ENCODE assay signal across 27 cellular contexts in genomic region chr1:45610589-45611226, GRCh38.
"Had no signal": no experiment of that assay in that cellular context is flagged by ENCODE, and none has a peak within 500 bp of the region (broad histone marks: within the 10 kb centered on the region; RNA-seq: fewer than 3 reads in every experiment).

No MANE protein-coding gene starts in this region.

- H3K27ac Mint-ChIP-seq: activated CD8-positive, alpha-beta memory T cell treated with anti-CD3 and anti-CD28 coated beads, Interleukin-2, amount 10 ng/mL, durations not matched to agents 7 days and 5 days; activated naive CD4-positive, alpha-beta T cell treated with anti-CD3 and anti-CD28 coated beads for 36 hours; activated T-helper 2 cell treated with anti-CD3 and anti-CD28 coated beads, Interferon-gamma antibody, Interleukin-2, Interleukin-4, amounts not matched to agents 10 μg/mL and 5 μg/mL and 100 μg/mL, durations not matched to agents 14 hours and 24 hours and 36 hours; stimulated activated effector memory CD8-positive, alpha-beta T cell treated with anti-CD3 and anti-CD28 coated beads, Interleukin-12 subunit alpha, Interleukin-12 subunit beta, amount 100 ng/mL, for 72 hours had no signal

- H3K9me3 ChIP-seq: lower lobe of right lung, neutrophil, SK-N-SH, testis, upper lobe of left lung had no signal

- H3K9me3 Mint-ChIP-seq: activated naive CD4-positive, alpha-beta T cell treated with anti-CD3 and anti-CD28 coated beads for 36 hours; activated T-helper 2 cell treated with anti-CD3 and anti-CD28 coated beads, Interferon-gamma antibody, Interleukin-2, Interleukin-4, amounts not matched to agents 10 μg/mL and 5 μg/mL and 100 μg/mL, durations not matched to agents 14 hours and 24 hours and 36 hours; stimulated activated effector memory CD8-positive, alpha-beta T cell treated with anti-CD3 and anti-CD28 coated beads, Interleukin-12 subunit alpha, Interleukin-12 subunit beta, amount 100 ng/mL, for 72 hours; T-cell had no signal

- DNase-seq: activated CD4-positive, alpha-beta T cell treated with anti-CD3 and anti-CD28 coated beads, Interleukin-2, amount 50 U/mL, for 4 hours; activated CD4-positive, CD25-positive, alpha-beta regulatory T cell; activated CD8-positive, alpha-beta memory T cell treated with anti-CD3 and anti-CD28 coated beads, Interleukin-2, amount 10 ng/mL, durations not matched to agents 7 days and 5 days; activated naive CD4-positive, alpha-beta T cell treated with anti-CD3 and anti-CD28 coated beads for 36 hours; anterior cingulate cortex; brain microvascular endothelial cell; central memory CD4-positive, alpha-beta T cell; erythroblast; foreskin melanocyte; hypothalamus; islet precursor cell; left colon; lower lobe of right lung; SK-N-SH; stimulated activated CD4-positive, alpha-beta T cell treated with anti-CD3 and anti-CD28 coated beads, Interleukin-4, amount 100 ng/mL, for 1 hour; T-cell; T-helper 9 cell; testis; upper lobe of left lung had no signal

- H3K27me3 Mint-ChIP-seq: activated CD8-positive, alpha-beta memory T cell treated with anti-CD3 and anti-CD28 coated beads, Interleukin-2, amount 10 ng/mL, durations not matched to agents 7 days and 5 days; T-cell had no signal

- H3K4me3 ChIP-seq: coronary artery, lower lobe of right lung, smooth muscle cell, testis, upper lobe of left lung had no signal

- H3K27me3 ChIP-seq: brain microvascular endothelial cell, neutrophil, testis, upper lobe of left lung had no signal

- H3K4me1 ChIP-seq: parathyroid adenoma, testis had no signal

- FAIRE-seq: endometrium had no signal

- ATAC-seq: activated CD8-positive, alpha-beta memory T cell treated with anti-CD3 and anti-CD28 coated beads, Interleukin-2, amount 10 ng/mL, durations not matched to agents 7 days and 5 days; left colon; lower lobe of right lung; sciatic nerve; stimulated activated effector memory CD8-positive, alpha-beta T cell treated with anti-CD3 and anti-CD28 coated beads, Interleukin-12 subunit alpha, Interleukin-12 subunit beta, amount 100 ng/mL, for 72 hours; T-cell had no signal

- H3K4me3 Mint-ChIP-seq: activated CD8-positive, alpha-beta memory T cell treated with anti-CD3 and anti-CD28 coated beads, Interleukin-2, amount 10 ng/mL, durations not matched to agents 7 days and 5 days; activated naive CD4-positive, alpha-beta T cell treated with anti-CD3 and anti-CD28 coated beads for 36 hours; stimulated activated effector memory CD8-positive, alpha-beta T cell treated with anti-CD3 and anti-CD28 coated beads, Interleukin-12 subunit alpha, Interleukin-12 subunit beta, amount 100 ng/mL, for 72 hours; T-cell had no signal
